Comparison of ENCODE assay signal across 12 cellular contexts in the genomic region with DNA sequence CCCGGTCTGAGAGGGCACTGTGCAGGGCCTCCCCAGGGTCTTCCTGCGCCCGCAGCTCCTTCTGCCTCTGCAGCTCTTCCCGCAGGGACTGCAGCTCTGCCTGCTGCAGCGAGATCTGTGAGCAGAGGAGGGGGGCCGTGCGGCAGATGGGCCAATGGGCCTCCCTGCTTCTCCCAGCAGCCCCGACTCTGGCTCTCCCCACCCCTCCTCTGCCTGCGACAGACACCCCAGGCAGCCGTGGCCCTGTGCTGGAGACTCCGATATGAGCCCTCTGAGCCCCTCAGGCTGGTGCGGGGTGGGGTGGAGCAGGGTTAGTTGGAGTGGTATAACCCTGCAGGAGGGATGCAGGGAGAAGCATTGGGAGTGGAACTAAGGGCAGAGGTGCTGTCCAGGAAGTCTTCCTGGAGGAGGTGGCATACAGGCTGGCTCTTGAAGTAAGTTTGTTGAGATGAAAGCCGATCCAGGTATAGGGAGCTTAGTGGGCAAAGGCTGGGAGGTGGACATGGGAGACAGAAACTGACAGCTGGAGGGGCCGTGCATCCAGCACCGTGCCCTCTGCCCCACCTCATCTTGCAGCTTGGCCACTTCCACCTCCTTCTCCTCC. TPM values are rescaled to one million over a fixed set of nuclear protein-coding genes. Genes with fewer than 3 reads are reported as not detected.
A peak's percentile ranks its signal among the peaks of the same experiment; 100 is the strongest.
DNase-seq lines count a peak whose midpoint lies in the region; ATAC-seq lines count a peak whose summit lies in the region.
"Had no signal": no experiment of that assay in that cellular context is flagged by ENCODE, and none has a peak within 500 bp of the region (broad histone marks: within the 10 kb centered on the region; RNA-seq: fewer than 3 reads in every experiment).

No MANE protein-coding gene starts in this region.

- peaks cover 6 to 7% of the 10 kb centered on the region in 2 donors for H3K27me3 ChIP-seq in naive thymus-derived CD4-positive, alpha-beta T cell (ENCODE audit: control insufficient read depth in 2 of 2, insufficient read depth in 2 of 2, low read length in 2 of 2)
- H3K27me3 ChIP-seq: ascending aorta had no signal

- no peaks in the 10 kb centered on the region for H3K36me3 ChIP-seq in ES-I3 (ENCODE audit: insufficient read depth, low read length)
- H3K36me3 ChIP-seq in naive thymus-derived CD4-positive, alpha-beta T cell (ENCODE audit: control insufficient read depth in 2 of 3, insufficient read depth in 3 of 3, low read length in 3 of 3) = peaks cover 0 to 20% (median 0%) of the 10 kb centered on the region in 3 experiments

- no peak overlapping the region for H3K27ac ChIP-seq in naive thymus-derived CD4-positive, alpha-beta T cell (ENCODE audit: low read depth, low read length)
- H3K27ac ChIP-seq: ascending aorta had no signal

- no peak overlapping the region for H3K4me3 ChIP-seq in naive thymus-derived CD4-positive, alpha-beta T cell (ENCODE audit: low read length)

- peaks cover 16% of the 10 kb centered on the region for H3K36me3 Mint-ChIP-seq in activated CD4-positive, alpha-beta memory T cell treated with anti-CD3 and anti-CD28 coated beads, Interleukin-2, amount 10 ng/mL, durations not matched to agents 7 days and 5 days (ENCODE audit: low read depth)
- peaks cover 0 to 14% (median 3%) of the 10 kb centered on the region in 5 donors for H3K36me3 Mint-ChIP-seq in naive thymus-derived CD4-positive, alpha-beta T cell

- H3K27me3 Mint-ChIP-seq in activated CD4-positive, alpha-beta memory T cell treated with anti-CD3 and anti-CD28 coated beads, Interleukin-2, amount 10 ng/mL, durations not matched to agents 7 days and 5 days = peaks cover 38% of the 10 kb centered on the region
- H3K27me3 Mint-ChIP-seq in naive thymus-derived CD4-positive, alpha-beta T cell = peaks cover 26 to 42% (median 30%) of the 10 kb centered on the region in 5 donors

- peak overlapping the region; percentile 69 for H3K4me3 Mint-ChIP-seq in activated CD4-positive, alpha-beta memory T cell treated with anti-CD3 and anti-CD28 coated beads, Interleukin-2, amount 10 ng/mL, durations not matched to agents 7 days and 5 days
- H3K4me3 Mint-ChIP-seq in naive thymus-derived CD4-positive, alpha-beta T cell = peak overlapping the region; percentile 27 to 81 (median 62)

- POLR2A ChIA-PET in activated CD4-positive, alpha-beta memory T cell treated with anti-CD3 and anti-CD28 coated beads, Interleukin-2, amount 10 ng/mL, durations not matched to agents 7 days and 5 days (lab: Charles Lee) = interaction anchor here (0.7 to 9.3 kb wide), 20 partner anchors 8 to 130 kb away, joined by 3 to 72 read pairs (median 6); a partner anchor contains a TSS
- POLR2A ChIA-PET in naive thymus-derived CD4-positive, alpha-beta T cell (lab: Charles Lee) = interaction anchor here (0.5 to 2.3 kb wide), 20 partner anchors 9 to 1243 kb away, joined by 3 to 17 read pairs (median 3); a partner anchor contains a TSS

- H3K4me1 Mint-ChIP-seq in activated CD4-positive, alpha-beta memory T cell treated with anti-CD3 and anti-CD28 coated beads, Interleukin-2, amount 10 ng/mL, durations not matched to agents 7 days and 5 days = peaks cover 47% of the 10 kb centered on the region
- peaks cover 20 to 38% (median 29%) of the 10 kb centered on the region in 7 donors for H3K4me1 Mint-ChIP-seq in naive thymus-derived CD4-positive, alpha-beta T cell

- H3K27ac Mint-ChIP-seq in activated CD4-positive, alpha-beta memory T cell treated with anti-CD3 and anti-CD28 coated beads, Interleukin-2, amount 10 ng/mL, durations not matched to agents 7 days and 5 days = no peak overlapping the region
- H3K27ac Mint-ChIP-seq in naive thymus-derived CD4-positive, alpha-beta T cell = peak overlapping the region in 1 of 9 donors; percentile 52

- H3K9me3 Mint-ChIP-seq in activated CD4-positive, alpha-beta memory T cell treated with anti-CD3 and anti-CD28 coated beads, Interleukin-2, amount 10 ng/mL, durations not matched to agents 7 days and 5 days = no peaks in the 10 kb centered on the region
- H3K9me3 Mint-ChIP-seq in naive thymus-derived CD4-positive, alpha-beta T cell = no peaks in the 10 kb centered on the region

- no peak for ATAC-seq in naive thymus-derived CD4-positive, alpha-beta T cell
- ATAC-seq in GM19328 (IDR thresholded peaks at IDR 0.05; ENCODE audit: unreplicated experiment) = no peak

- H3K9me3 ChIP-seq in ES-I3 (ENCODE audit: control insufficient read depth, insufficient read depth, low read length) = no peaks in the 10 kb centered on the region
- no peaks in the 10 kb centered on the region for H3K9me3 ChIP-seq in naive thymus-derived CD4-positive, alpha-beta T cell (ENCODE audit: control insufficient read depth in 2 of 3, low read length in 3 of 3)
- H3K9me3 ChIP-seq: ascending aorta had no signal

- H3K4me1 ChIP-seq in ES-I3 (ENCODE audit: insufficient read depth, low read length) = peaks cover 4% of the 10 kb centered on the region; the same call in 1 of the 2 replicates
- H3K4me1 ChIP-seq in naive thymus-derived CD4-positive, alpha-beta T cell (ENCODE audit: control insufficient read depth in 2 of 2, insufficient read depth in 2 of 2, low read length in 2 of 2) = peaks cover 18 to 22% of the 10 kb centered on the region in 2 donors

- CTCF ChIA-PET in activated CD4-positive, alpha-beta memory T cell treated with anti-CD3 and anti-CD28 coated beads, Interleukin-2, amount 10 ng/mL, durations not matched to agents 7 days and 5 days (lab: Charles Lee) = interaction anchor here (0.7 to 10.4 kb wide), 27 partner anchors 8 to 159 kb away, joined by 3 to 209 read pairs (median 6); a partner anchor contains a TSS
- CTCF ChIA-PET in naive thymus-derived CD4-positive, alpha-beta T cell (lab: Charles Lee) = interaction anchor here (0.6 to 9.2 kb wide), 19 partner anchors 10 to 225 kb away, joined by 3 to 98 read pairs (median 4); a partner anchor contains a TSS

- DNase-seq in NCI-H82 (lab: John Stamatoyannopoulos, UW) (peak; percentile 54), NCI-H82 treated with DMSO at 0.1 percent for 48 hours (lab: John Stamatoyannopoulos, UW; ENCODE audit: unreplicated experiment) (no peak), NCI-H748 (lab: John Stamatoyannopoulos, UW; ENCODE audit: unreplicated experiment) (no peak)
- DNase-seq in activated CD4-positive, alpha-beta memory T cell treated with anti-CD3 and anti-CD28 coated beads, Interleukin-2, amount 10 ng/mL, durations not matched to agents 7 days and 5 days = no peak
- DNase-seq in naive thymus-derived CD4-positive, alpha-beta T cell = no peak
- DNase-seq in activated effector memory CD4-positive, alpha-beta T cell treated with Interleukin-2 at 50 U/mL for 16 hours = no peak

- intact Hi-C loops in naive thymus-derived CD4-positive, alpha-beta T cell (cut with micrococcal nuclease) = loop anchor here (1.0 to 10.0 kb wide), 5 partner anchors 9 to 494 kb away; a partner anchor contains a TSS

- H3K9ac ChIP-seq in ES-I3 (ENCODE audit: low read depth, low read length) = peak overlapping the region; percentile 36; the same call in 1 of the 2 replicates

RNA-seq across cellular contexts. Expression of a gene that starts 5.0 kb away (rescaled TPM):
- total RNA-seq in activated CD4-positive, alpha-beta memory T cell treated with anti-CD3 and anti-CD28 coated beads, Interleukin-2, amount 10 ng/mL, durations not matched to agents 7 days and 5 days = 10 to 100 TPM; 42.4 TPM
- total RNA-seq in naive thymus-derived CD4-positive, alpha-beta T cell = 10 to 100 TPM; 25.3 to 55.5 (median 26.0) TPM
- 10 to 100 TPM; 46.3 to 60.6 TPM for polyA plus RNA-seq in naive thymus-derived CD4-positive, alpha-beta T cell

RNA-seq across cellular contexts. Expression of a gene that starts 5.1 kb away (rescaled TPM):
- 10 to 100 TPM; 37.0 to 43.3 TPM for total RNA-seq in activated CD4-positive, alpha-beta memory T cell treated with anti-CD3 and anti-CD28 coated beads, Interleukin-2, amount 10 ng/mL, durations not matched to agents 7 days and 5 days
- 10 to 100 TPM; 11.5 to 29.6 (median 14.9) TPM for total RNA-seq in naive thymus-derived CD4-positive, alpha-beta T cell
- 10 to 100 TPM; 12.0 to 24.6 TPM for polyA plus RNA-seq in naive thymus-derived CD4-positive, alpha-beta T cell

RNA-seq across cellular contexts. Expression of a gene that starts 7.9 kb away (rescaled TPM):
- total RNA-seq in activated CD4-positive, alpha-beta memory T cell treated with anti-CD3 and anti-CD28 coated beads, Interleukin-2, amount 10 ng/mL, durations not matched to agents 7 days and 5 days = 1 to 10 TPM; 1.4 to 1.9 TPM
- total RNA-seq in naive thymus-derived CD4-positive, alpha-beta T cell = 1 to 10 TPM in 1 of 5 experiments, not detected in 4; 1.0 TPM
- not detected for polyA plus RNA-seq in naive thymus-derived CD4-positive, alpha-beta T cell
- total RNA-seq: A673, ascending aorta, M059J, osteocyte had no signal

RNA-seq across cellular contexts. Expression of a gene that starts 8.7 kb away (rescaled TPM):
- total RNA-seq in activated CD4-positive, alpha-beta memory T cell treated with anti-CD3 and anti-CD28 coated beads, Interleukin-2, amount 10 ng/mL, durations not matched to agents 7 days and 5 days = 1 to 10 TPM; 6.1 to 7.5 TPM
- 1 to 10 TPM in 3 of 5 experiments, under 1 TPM in 2; 0.57 to 5.9 (median 1.1) TPM for total RNA-seq in naive thymus-derived CD4-positive, alpha-beta T cell
- polyA plus RNA-seq in naive thymus-derived CD4-positive, alpha-beta T cell = not detected

RNA-seq across cellular contexts. Expression of a gene that starts 10.8 kb away (rescaled TPM):
- not detected for total RNA-seq in activated CD4-positive, alpha-beta memory T cell treated with anti-CD3 and anti-CD28 coated beads, Interleukin-2, amount 10 ng/mL, durations not matched to agents 7 days and 5 days
- not detected for total RNA-seq in naive thymus-derived CD4-positive, alpha-beta T cell
- not detected for polyA plus RNA-seq in naive thymus-derived CD4-positive, alpha-beta T cell
- total RNA-seq: ascending aorta had no signal
